Comparison of ENCODE assay signal across 1 cellular context in the genomic region with DNA sequence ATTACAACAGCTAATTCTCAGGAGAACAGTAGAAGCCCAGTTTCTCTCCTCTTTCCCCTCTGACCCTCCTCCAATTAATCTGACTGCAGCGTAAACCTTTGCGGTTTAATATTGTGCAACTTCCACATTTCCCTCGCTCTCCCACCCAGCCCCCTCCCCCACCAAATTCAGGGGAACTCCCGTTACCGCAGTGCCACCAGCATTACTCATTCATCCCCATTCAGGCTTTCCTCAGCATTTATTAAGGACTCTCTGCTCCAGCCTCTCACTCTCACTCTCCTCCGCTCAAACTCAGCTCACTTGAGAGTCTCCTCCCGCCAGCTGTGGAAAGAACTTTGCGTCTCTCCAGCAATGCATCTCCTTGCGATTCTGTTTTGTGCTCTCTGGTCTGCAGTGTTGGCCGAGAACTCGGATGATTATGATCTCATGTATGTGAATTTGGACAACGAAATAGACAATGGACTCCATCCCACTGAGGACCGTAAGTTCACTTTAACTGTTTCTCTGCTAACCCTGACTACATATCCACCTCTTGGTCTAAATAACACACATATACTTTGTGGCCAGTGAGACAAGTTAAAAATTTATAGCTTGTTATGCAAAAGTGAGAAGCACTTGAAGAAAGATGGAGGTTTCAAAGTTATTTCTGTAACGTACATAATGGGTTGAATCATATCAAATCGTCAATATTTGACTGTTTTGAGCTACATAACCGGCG.
TF ChIP-seq lines count a peak whose summit lies in the region.

TSS of gene PTX3 (plus strand) at position 268 of the 718 bp plus-strand sequence. CDS start at position 352, 84 bp downstream.

TF ChIP-seq in IMR-90, 13 proteins besides CTCF, POLR2A, EP300 and RAD21 (continued from another document):
- TF ChIP-seq USF2 (IDR thresholded peaks at IDR 0.05; ENCODE audit: low read depth, low read length) = no peak
- peak; percentile 71 for TF ChIP-seq RCOR1 (IDR thresholded peaks at IDR 0.05; ENCODE audit: insufficient replicate concordance, low read length)
- 0 out of 2 replicates have a peak, but pooled peaks have one; percentile 36 for TF ChIP-seq FOS (IDR thresholded peaks at IDR 0.05; ENCODE audit: low read depth, low read length)
- TF ChIP-seq MAFK (IDR thresholded peaks at IDR 0.05; ENCODE audit: low read depth, low read length) = peak; percentile 35; the same call in 1 of the 2 replicates
- TF ChIP-seq, protein P1, sequence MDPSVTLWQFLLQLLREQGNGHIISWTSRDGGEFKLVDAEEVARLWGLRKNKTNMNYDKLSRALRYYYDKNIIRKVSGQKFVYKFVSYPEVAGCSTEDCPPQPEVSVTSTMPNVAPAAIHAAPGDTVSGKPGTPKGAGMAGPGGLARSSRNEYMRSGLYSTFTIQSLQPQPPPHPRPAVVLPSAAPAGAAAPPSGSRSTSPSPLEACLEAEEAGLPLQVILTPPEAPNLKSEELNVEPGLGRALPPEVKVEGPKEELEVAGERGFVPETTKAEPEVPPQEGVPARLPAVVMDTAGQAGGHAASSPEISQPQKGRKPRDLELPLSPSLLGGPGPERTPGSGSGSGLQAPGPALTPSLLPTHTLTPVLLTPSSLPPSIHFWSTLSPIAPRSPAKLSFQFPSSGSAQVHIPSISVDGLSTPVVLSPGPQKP (IDR thresholded peaks at IDR 0.05; ENCODE audit: borderline replicate concordance, low read depth, low read length) = no peak
